In genomic region chr21:35191754-35192153, GRCh38 we compare ENCODE assay signal across 8 cellular contexts.
"Had no signal": no experiment of that assay in that cellular context is flagged by ENCODE, and none has a peak within 500 bp of the region (broad histone marks: within the 10 kb centered on the region; RNA-seq: fewer than 3 reads in every experiment).

No MANE protein-coding gene starts in this region.

- H3K9ac ChIP-seq: GM23248 had no signal

- H3K4me1 ChIP-seq: HAP-1 had no signal

- H3K27ac ChIP-seq: GM23248, HL-60 had no signal

- H2AFZ ChIP-seq: GM23248 had no signal

- H3K9me3 ChIP-seq: HAP-1 had no signal

- H3K36me3 ChIP-seq: HAP-1 had no signal

- H3K4me3 ChIP-seq: GM23248, HAP-1 had no signal

- ATAC-seq: HCT116 had no signal

- DNase-seq: GM23248, GOT3, H7, HFFc6, KG1 had no signal
